In genomic region chr19:12400618-12401502, GRCh38 we compare ENCODE assay signal across 1 cellular context.
A peak's percentile ranks its signal among the peaks of the same experiment; 100 is the strongest.
TF ChIP-seq lines count a peak whose summit lies in the region.

ZNF799 (minus strand) TSS chr19:12401271; CDS start chr19:12401070, 201 bp downstream.

TF ChIP-seq in HepG2, 621 proteins besides CTCF, POLR2A, EP300 and RAD21 (continued from another document and continues in another):
- peak; percentile 69; the same call in 1 of the 2 replicates for TF ChIP-seq TFDP1 (CRISPR knock-in tag; IDR thresholded peaks at IDR 0.05; ENCODE audit: borderline replicate concordance)
- TF ChIP-seq ZNF7 (CRISPR knock-in tag; IDR thresholded peaks at IDR 0.05) = no peak
- TF ChIP-seq KMT2A (CRISPR knock-in tag; IDR thresholded peaks at IDR 0.05) = no peak; the same call in 1 of the 2 replicates
- TF ChIP-seq PAF1 (CRISPR knock-in tag; IDR thresholded peaks at IDR 0.05) = no peak
- TF ChIP-seq HDAC2 (CRISPR knock-in tag; IDR thresholded peaks at IDR 0.05) = 0 out of 2 replicates have a peak, but pooled peaks have one; percentile 11
- TF ChIP-seq USF2 (IDR thresholded peaks at IDR 0.05; ENCODE audit: low read depth, low read length) = peak; percentile 65
- TF ChIP-seq USF2 (CRISPR knock-in tag; IDR thresholded peaks at IDR 0.05; ENCODE audit: borderline replicate concordance) = 0 out of 2 replicates have a peak, but pooled peaks have one; percentile 21
- peak; percentile 85 for TF ChIP-seq SAP130 (CRISPR knock-in tag; IDR thresholded peaks at IDR 0.05; ENCODE audit: low read depth)
- peak; percentile 16; the same call in 1 of the 2 replicates for TF ChIP-seq ZNF503 (CRISPR knock-in tag; IDR thresholded peaks at IDR 0.05)
- TF ChIP-seq CEBPB (IDR thresholded peaks at IDR 0.05; ENCODE audit: borderline replicate concordance, low read depth, low read length) = 0 out of 2 replicates have a peak, but pooled peaks have one; percentile 3
- no peak for TF ChIP-seq BRD4 (CRISPR knock-in tag; IDR thresholded peaks at IDR 0.05)
- TF ChIP-seq XRCC5 (optimal IDR thresholded peaks at IDR 0.05; ENCODE audit: low read length) = no peak
- TF ChIP-seq ZNF329 (CRISPR knock-in tag; IDR thresholded peaks at IDR 0.05; ENCODE audit: low read depth) = no peak
- TF ChIP-seq ZFP91 (CRISPR knock-in tag; IDR thresholded peaks at IDR 0.05; ENCODE audit: borderline replicate concordance) = peak; percentile 80; the same call in 1 of the 2 replicates
- TF ChIP-seq MTERF4 (CRISPR knock-in tag; IDR thresholded peaks at IDR 0.05) = no peak
- no peak for TF ChIP-seq ETS1 (CRISPR knock-in tag; IDR thresholded peaks at IDR 0.05)
- TF ChIP-seq TMF1 (CRISPR knock-in tag; IDR thresholded peaks at IDR 0.05; ENCODE audit: low read depth) = no peak
- TF ChIP-seq ZNF747 (CRISPR knock-in tag; IDR thresholded peaks at IDR 0.05; ENCODE audit: borderline replicate concordance) = 0 out of 2 replicates have a peak, but pooled peaks have one; percentile 25
- no peak for TF ChIP-seq ZNF781 (CRISPR knock-in tag; IDR thresholded peaks at IDR 0.05; ENCODE audit: borderline replicate concordance, not compliant biosample characterization)
- TF ChIP-seq NR3C1 (CRISPR knock-in tag; IDR thresholded peaks at IDR 0.05) = no peak
- TF ChIP-seq ZBTB25 (CRISPR knock-in tag; IDR thresholded peaks at IDR 0.05) = no peak
- peak; percentile 10; the same call in 1 of the 2 replicates for TF ChIP-seq NRL (CRISPR knock-in tag; IDR thresholded peaks at IDR 0.05; ENCODE audit: borderline replicate concordance)
- TF ChIP-seq ZBTB7B (CRISPR knock-in tag; IDR thresholded peaks at IDR 0.05) = no peak
- no peak; the same call in 1 of the 2 replicates for TF ChIP-seq SMC3 (IDR thresholded peaks at IDR 0.05; ENCODE audit: low read length)
- TF ChIP-seq NONO (IDR thresholded peaks at IDR 0.05) = no peak
- TF ChIP-seq NONO (CRISPR knock-in tag; conservative IDR thresholded peaks at IDR 0.05) = peak; percentile 83
- no peak for TF ChIP-seq ATF3 (CRISPR knock-in tag; IDR thresholded peaks at IDR 0.05)
- TF ChIP-seq AGO1 (IDR thresholded peaks at IDR 0.05; ENCODE audit: low read depth, low read length, poor library complexity, severe bottlenecking) = no peak
- TF ChIP-seq ZNF780A (CRISPR knock-in tag; IDR thresholded peaks at IDR 0.05) = no peak
- 0 out of 2 replicates have a peak, but pooled peaks have one; percentile 55 for TF ChIP-seq THAP8 (CRISPR knock-in tag; IDR thresholded peaks at IDR 0.05; ENCODE audit: borderline replicate concordance)
- TF ChIP-seq PHF5A (CRISPR knock-in tag; IDR thresholded peaks at IDR 0.05; ENCODE audit: low read depth, unreplicated experiment) = peak; percentile 26
- TF ChIP-seq SSRP1 (CRISPR knock-in tag; IDR thresholded peaks at IDR 0.05) = no peak
- TF ChIP-seq ZNF644 (CRISPR knock-in tag; IDR thresholded peaks at IDR 0.05; ENCODE audit: low read depth) = no peak
- no peak for TF ChIP-seq ZNF224 (CRISPR knock-in tag; IDR thresholded peaks at IDR 0.05)
- no peak for TF ChIP-seq MATR3 (CRISPR knock-in tag; IDR thresholded peaks at IDR 0.05)
- no peak for TF ChIP-seq BRF2 (CRISPR knock-in tag; IDR thresholded peaks at IDR 0.05)
- TF ChIP-seq ZXDC (CRISPR knock-in tag; IDR thresholded peaks at IDR 0.05) = 0 out of 2 replicates have a peak, but pooled peaks have one; percentile 35
- no peak for TF ChIP-seq ZNF513 (CRISPR knock-in tag; conservative IDR thresholded peaks at IDR 0.05)
- no peak for TF ChIP-seq ZNF619 (CRISPR knock-in tag; IDR thresholded peaks at IDR 0.05)
- no peak for TF ChIP-seq SUZ12 (IDR thresholded peaks at IDR 0.05; ENCODE audit: low read depth, low read length)
- no peak for TF ChIP-seq HINFP (CRISPR knock-in tag; IDR thresholded peaks at IDR 0.05; ENCODE audit: low read depth)
